ENCODE assay signal across 19 cellular contexts in the genomic region with DNA sequence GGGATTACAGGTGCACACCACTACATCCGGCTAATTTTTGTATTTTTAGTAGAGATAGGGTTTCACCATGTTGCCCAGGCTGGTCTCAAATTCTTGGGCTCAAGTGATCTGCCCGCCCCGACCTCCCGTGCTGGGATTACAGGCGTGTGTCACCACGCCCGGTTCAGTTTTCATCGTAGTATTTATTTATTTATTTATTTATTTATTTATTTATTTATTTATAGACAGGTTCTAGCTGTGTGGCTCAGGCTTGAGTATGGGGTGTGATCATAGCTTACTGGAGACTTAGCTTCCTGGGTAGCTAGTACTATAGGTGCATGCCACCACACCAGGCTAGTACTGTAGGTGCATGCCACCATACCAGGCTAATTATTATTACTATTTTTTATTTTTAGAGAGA.
"Had no signal": no experiment of that assay in that cellular context is flagged by ENCODE, and none has a peak within 500 bp of the region (broad histone marks: within the 10 kb centered on the region; RNA-seq: fewer than 3 reads in every experiment).

No MANE protein-coding gene starts in this region.

- H3K36me3 ChIP-seq: adrenal gland, brain microvascular endothelial cell, breast epithelium had no signal

- H3K4me1 Mint-ChIP-seq: activated B cell treated with CpG ODN at 0.5 μM for 24 hours; activated CD4-positive, alpha-beta T cell treated with anti-CD3 and anti-CD28 coated beads, Interleukin-2, amount 10 ng/mL, durations not matched to agents 24 days and 14 days; activated naive CD8-positive, alpha-beta T cell treated with anti-CD3 and anti-CD28 coated beads for 36 hours; activated T-helper 17 cell treated with anti-CD3 and anti-CD28 coated beads, Interleukin-2, amount 50 U/mL, for 72 hours had no signal

- H3K4me3 ChIP-seq: adrenal gland, body of pancreas, breast epithelium had no signal

- H3K4me3 Mint-ChIP-seq: activated B cell treated with CpG ODN at 0.5 μM for 24 hours; activated CD4-positive, alpha-beta memory T cell treated with anti-CD3 and anti-CD28 coated beads for 36 hours; activated CD4-positive, alpha-beta T cell treated with anti-CD3 and anti-CD28 coated beads, Interleukin-2, amount 10 ng/mL, durations not matched to agents 24 days and 14 days; activated CD8-positive, alpha-beta T cell treated with anti-CD3 and anti-CD28 coated beads for 36 hours; activated naive CD4-positive, alpha-beta T cell treated with anti-CD3 and anti-CD28 coated beads for 36 hours; activated naive CD8-positive, alpha-beta T cell treated with anti-CD3 and anti-CD28 coated beads for 36 hours; activated T-cell treated with anti-CD3 and anti-CD28 coated beads, Interleukin-2, amount 50 U/mL, for 4 hours; activated T-cell treated with anti-CD3 and anti-CD28 coated beads, Interleukin-2, amount 50 U/mL, for 72 hours; activated T-helper 1 cell treated with anti-CD3 and anti-CD28 coated beads, Interleukin-12 subunit alpha, Interleukin-12 subunit beta, Interleukin-2, Interleukin-4 antibody, amounts not matched to agents 30 ng/mL and 10 ng/mL and 1 ng/mL, durations not matched to agents 14 hours and 24 hours and 36 hours; activated T-helper 17 cell treated with anti-CD3 and anti-CD28 coated beads, Interleukin-2, amount 50 U/mL, for 72 hours; T-helper 1 cell treated with Interleukin-12 subunit alpha and Interleukin-12 subunit beta and Interleukin-4 antibody, amounts not matched to agents 30 μg/mL and 1 μg/mL, for 36 hours; T-helper 2 cell treated with Interferon-gamma antibody and Interleukin-4, amounts not matched to agents 5 μg/mL and 100 μg/mL, for 36 hours had no signal

- DNase-seq: activated B cell treated with CpG ODN at 0.5 μM for 24 hours, activated gamma-delta T cell treated with Interleukin-2 at 50 U/mL for 16 hours had no signal

- H3K36me3 Mint-ChIP-seq: activated CD4-positive, alpha-beta memory T cell treated with anti-CD3 and anti-CD28 coated beads for 36 hours; activated naive CD4-positive, alpha-beta T cell treated with anti-CD3 and anti-CD28 coated beads, Interleukin-2, amount 50 U/mL, for 72 hours; activated naive CD8-positive, alpha-beta T cell treated with anti-CD3 and anti-CD28 coated beads for 36 hours had no signal

- H3K9me3 Mint-ChIP-seq: activated CD4-positive, alpha-beta memory T cell treated with anti-CD3 and anti-CD28 coated beads for 36 hours; activated CD4-positive, alpha-beta T cell treated with anti-CD3 and anti-CD28 coated beads, Interleukin-2, amount 10 ng/mL, durations not matched to agents 24 days and 14 days; activated CD8-positive, alpha-beta T cell treated with anti-CD3 and anti-CD28 coated beads for 36 hours; activated naive CD4-positive, alpha-beta T cell treated with anti-CD3 and anti-CD28 coated beads for 36 hours; activated naive CD4-positive, alpha-beta T cell treated with anti-CD3 and anti-CD28 coated beads, Interleukin-2, amount 50 U/mL, for 72 hours; activated naive CD8-positive, alpha-beta T cell treated with anti-CD3 and anti-CD28 coated beads for 36 hours; activated T-cell treated with anti-CD3 and anti-CD28 coated beads, Interleukin-2, amount 50 U/mL, for 4 hours; activated T-cell treated with anti-CD3 and anti-CD28 coated beads, Interleukin-2, amount 50 U/mL, for 72 hours; activated T-helper 1 cell treated with anti-CD3 and anti-CD28 coated beads, Interleukin-12 subunit alpha, Interleukin-12 subunit beta, Interleukin-2, Interleukin-4 antibody, amounts not matched to agents 30 ng/mL and 10 ng/mL and 1 ng/mL, durations not matched to agents 14 hours and 24 hours and 36 hours; activated T-helper 17 cell treated with anti-CD3 and anti-CD28 coated beads, Interleukin-2, amount 50 U/mL, for 72 hours; T-helper 1 cell treated with Interleukin-12 subunit alpha and Interleukin-12 subunit beta and Interleukin-4 antibody, amounts not matched to agents 30 μg/mL and 1 μg/mL, for 36 hours; T-helper 2 cell treated with Interferon-gamma antibody and Interleukin-4, amounts not matched to agents 5 μg/mL and 100 μg/mL, for 36 hours had no signal

- H3K27ac ChIP-seq: adrenal gland, body of pancreas, brain microvascular endothelial cell, breast epithelium, VCaP had no signal

- H3K27ac Mint-ChIP-seq: activated B cell treated with CpG ODN at 0.5 μM for 24 hours; activated CD4-positive, alpha-beta memory T cell treated with anti-CD3 and anti-CD28 coated beads for 36 hours; activated CD4-positive, alpha-beta T cell treated with anti-CD3 and anti-CD28 coated beads, Interleukin-2, amount 10 ng/mL, durations not matched to agents 24 days and 14 days; activated CD8-positive, alpha-beta T cell treated with anti-CD3 and anti-CD28 coated beads for 36 hours; activated naive CD4-positive, alpha-beta T cell treated with anti-CD3 and anti-CD28 coated beads for 36 hours; activated naive CD4-positive, alpha-beta T cell treated with anti-CD3 and anti-CD28 coated beads, Interleukin-2, amount 50 U/mL, for 72 hours; activated naive CD8-positive, alpha-beta T cell treated with anti-CD3 and anti-CD28 coated beads for 36 hours; activated T-cell treated with anti-CD3 and anti-CD28 coated beads, Interleukin-2, amount 50 U/mL, for 72 hours; activated T-helper 1 cell treated with anti-CD3 and anti-CD28 coated beads, Interleukin-12 subunit alpha, Interleukin-12 subunit beta, Interleukin-2, Interleukin-4 antibody, amounts not matched to agents 30 ng/mL and 10 ng/mL and 1 ng/mL, durations not matched to agents 14 hours and 24 hours and 36 hours; activated T-helper 17 cell treated with anti-CD3 and anti-CD28 coated beads, Interleukin-2, amount 50 U/mL, for 72 hours; T-helper 1 cell treated with Interleukin-12 subunit alpha and Interleukin-12 subunit beta and Interleukin-4 antibody, amounts not matched to agents 30 μg/mL and 1 μg/mL, for 36 hours; T-helper 2 cell treated with Interferon-gamma antibody and Interleukin-4, amounts not matched to agents 5 μg/mL and 100 μg/mL, for 36 hours had no signal

- H3K9me3 ChIP-seq: adrenal gland, body of pancreas, breast epithelium had no signal

- H3K4me1 ChIP-seq: adrenal gland, body of pancreas, breast epithelium had no signal
